In the genomic region with DNA sequence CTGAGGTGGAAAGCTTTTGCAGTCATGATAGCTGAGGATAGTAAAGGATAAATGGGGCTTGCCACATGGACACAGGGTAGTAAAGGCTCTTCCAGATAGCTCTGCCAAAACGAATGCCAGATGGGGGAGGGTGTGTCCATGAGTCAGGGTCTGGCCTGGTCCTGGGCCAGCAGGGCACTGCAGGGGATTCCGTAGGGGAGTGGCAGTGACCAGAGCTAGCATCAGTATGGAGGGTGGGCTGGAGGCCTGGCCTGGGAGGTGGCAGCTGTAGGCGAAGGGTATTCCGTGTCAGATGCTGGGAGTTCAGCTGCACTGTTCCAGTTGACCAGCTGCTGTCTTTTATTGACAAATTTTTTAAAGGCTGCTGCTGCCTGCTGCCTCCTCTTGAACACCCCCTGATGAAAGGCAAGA, we compare ENCODE assay signal across 10 cellular contexts. TPM values are rescaled to one million over a fixed set of nuclear protein-coding genes. Genes with fewer than 3 reads are reported as not detected.
DNase-seq lines count a peak whose midpoint lies in the region; FAIRE-seq and TF ChIP-seq lines count a peak whose summit lies in the region.
"Had no signal": no experiment of that assay in that cellular context is flagged by ENCODE, and none has a peak within 500 bp of the region (broad histone marks: within the 10 kb centered on the region; RNA-seq: fewer than 3 reads in every experiment).

No MANE protein-coding gene starts in this region.

- no peaks in the 10 kb centered on the region for H3K27me3 Mint-ChIP-seq in osteocyte (ENCODE audit: unreplicated experiment)

- TF ChIP-seq CTCF in BJ (IDR thresholded peaks at IDR 0.05; ENCODE audit: insufficient read depth, low read depth, low read length) (no peak), fibroblast of mammary gland (conservative IDR thresholded peaks at IDR 0.05; ENCODE audit: control insufficient read depth, insufficient read depth, low read depth, low read length) (no peak), osteocyte (IDR thresholded peaks at IDR 0.05) (no peak), prostate gland (IDR thresholded peaks at IDR 0.05) (no peak)

- H3K9me3 Mint-ChIP-seq in osteocyte (ENCODE audit: unreplicated experiment), result no peaks in the 10 kb centered on the region

- peaks cover 38% of the 10 kb centered on the region for H3K4me1 Mint-ChIP-seq in osteocyte (ENCODE audit: unreplicated experiment)

- H3K4me3 ChIP-seq in BJ (ENCODE audit: low read depth, low read length) (peak overlapping the region; percentile 9; the same call in 1 of the 2 replicates), SJCRH30 (no peak overlapping the region), fibroblast of mammary gland (ENCODE audit: control insufficient read depth, low read depth, low read length) (peak overlapping the region; percentile 28), prostate gland (no peak overlapping the region), small intestine (ENCODE audit: low read depth in 1 of 2, low read length in 2 of 2) (no peak overlapping the region)

- FAIRE-seq in small intestine (lab: Jason Lieb, UNC), result no peak

- H3K4me1 ChIP-seq in SJCRH30 (peaks cover 10% of the 10 kb centered on the region; the same call in 1 of the 2 replicates), prostate gland (replicated peaks) (no peaks in the 10 kb centered on the region), small intestine (ENCODE audit: control insufficient read depth in 2 of 2, insufficient read depth in 1 of 2, low read depth in 1 of 2, low read length in 1 of 2) (no peaks in the 10 kb centered on the region)

- intact Hi-C loops in prostate gland (cut with DNase I), result no loop called here

- H3K36me3 Mint-ChIP-seq in osteocyte (ENCODE audit: unreplicated experiment), result peaks cover 12% of the 10 kb centered on the region

- 55% methylated on average over 4 of the region's 4 CpGs for WGBS in prostate gland
- 75 to 83% (median 77%) methylated on average over 4 of the region's 4 CpGs for WGBS in small intestine, 3 donors

- H3K9me3 ChIP-seq in SJCRH30 (replicated peaks) (no peaks in the 10 kb centered on the region), prostate gland (no peaks in the 10 kb centered on the region), small intestine (ENCODE audit: control insufficient read depth, low read depth) (no peaks in the 10 kb centered on the region)
- H3K9me3 ChIP-seq: neutrophil had no signal

- H3K27ac ChIP-seq in SJCRH30, result peak overlapping the region; percentile 19; the same call in 1 of the 2 replicates
- H3K27ac ChIP-seq in prostate gland, result peak overlapping the region in 1 of 2 donors; percentile 27
- no peak overlapping the region for H3K27ac ChIP-seq in small intestine (ENCODE audit: low read depth in 1 of 2, low read length in 1 of 2)
- H3K27ac ChIP-seq: neutrophil had no signal

- DNase-seq in BJ (ENCODE audit: low read depth) (no peak), SJCRH30 (peak; percentile 57 to 65), fibroblast of mammary gland (ENCODE audit: low read depth) (peak; percentile 94), osteocyte (ENCODE audit: extremely low spot score, unreplicated experiment) (no peak), prostate gland (ENCODE audit: low spot score) (no peak), NCI-H187 treated with DMSO at 0.1 percent for 48 hours (lab: John Stamatoyannopoulos, UW) (no peak), small intestine (no peak)
- no peak for DNase-seq in effector CD8-positive, alpha-beta T cell (lab: John Stamatoyannopoulos, UW)
- DNase-seq: NCI-H1092 treated with DMSO at 0.1 percent for 48 hours had no signal

- CTCF ChIA-PET in BJ (lab: Yijun Ruan, JAX), result interaction anchor here (1.6 to 1.9 kb wide), 4 partner anchors 13 to 29 kb away, joined by 3 to 7 read pairs (median 4); no protein-coding TSS in a partner anchor

- H3K27ac Mint-ChIP-seq in osteocyte (ENCODE audit: unreplicated experiment), result peak overlapping the region; percentile 92

- H3K27me3 ChIP-seq in BJ (ENCODE audit: control insufficient read depth, insufficient read depth, low read length), result no peaks in the 10 kb centered on the region
- no peaks in the 10 kb centered on the region for H3K27me3 ChIP-seq in SJCRH30
- H3K27me3 ChIP-seq in prostate gland (replicated peaks; ENCODE audit: insufficient read depth), result no peaks in the 10 kb centered on the region
- no peaks in the 10 kb centered on the region for H3K27me3 ChIP-seq in small intestine (ENCODE audit: control insufficient read depth in 2 of 2, insufficient read depth in 2 of 2, low read length in 2 of 2)
- H3K27me3 ChIP-seq: neutrophil had no signal

- POLR2A ChIA-PET in BJ (lab: Charles Lee), result interaction anchor here (0.5 to 1.2 kb wide), 2 partner anchors 15 to 34 kb away, joined by 3 read pairs; no protein-coding TSS in a partner anchor

- H3K4me3 Mint-ChIP-seq in osteocyte (ENCODE audit: unreplicated experiment), result peak overlapping the region; percentile 49

- no peak for TF ChIP-seq POLR2A in prostate gland (IDR thresholded peaks at IDR 0.05)

- H3K36me3 ChIP-seq in BJ (ENCODE audit: control insufficient read depth, insufficient read depth, low read length) (peaks cover 5% of the 10 kb centered on the region), SJCRH30 (peaks cover 14% of the 10 kb centered on the region; the same call in 1 of the 2 replicates), prostate gland (no peaks in the 10 kb centered on the region), small intestine (ENCODE audit: control insufficient read depth in 2 of 2, insufficient read depth in 2 of 2, low read length in 2 of 2) (peaks cover under 1 to 8% of the 10 kb centered on the region in 2 donors)
- H3K36me3 ChIP-seq: neutrophil had no signal

RNA-seq across cellular contexts. Expression of gene TSEN2, which starts 23.6 kb away (rescaled TPM):
- polyA plus RNA-seq in BJ (2011; rRNA removed), result 8.0 and 9.2 TPM in 2 replicates
- polyA minus RNA-seq in BJ (2011; rRNA and poly(A)+ RNA removed), result 6.3 and 9.0 TPM in 2 replicates
- total RNA-seq in SJCRH30 (2014; rRNA removed; shearing (Covaris generic)), result 16.6 and 17.2 TPM in 2 replicates
- 11.5 and 14.1 TPM in 2 replicates for total RNA-seq in osteocyte
- 10 to 100 TPM; 13.8 to 14.9 TPM for total RNA-seq in prostate gland
- polyA plus RNA-seq in small intestine, result 10 to 100 TPM in 1 of 3 donors, 1 to 10 TPM in 2; 4.6 to 10.4 (median 6.7) TPM

RNA-seq across cellular contexts. Expression of gene MKRN2OS, which starts 37.4 kb away (rescaled TPM):
- polyA plus RNA-seq in BJ (2011; rRNA removed), result not detected in 2 replicates
- not detected in 2 replicates for polyA minus RNA-seq in BJ (2011; rRNA and poly(A)+ RNA removed)
- total RNA-seq in SJCRH30 (2014; rRNA removed; shearing (Covaris generic)), result not detected in 2 replicates
- not detected in 2 replicates for total RNA-seq in osteocyte
- total RNA-seq in prostate gland, result 1 to 10 TPM; 1.0 to 2.7 TPM
- polyA plus RNA-seq in small intestine, result 10 to 100 TPM in 2 of 3 donors, 1 to 10 TPM in 1; 7.6 to 23.9 (median 10.3) TPM

RNA-seq across cellular contexts. Expression of gene MKRN2, which starts 49.0 kb away (rescaled TPM):
- 49.2 and 56.2 TPM in 2 replicates for polyA plus RNA-seq in BJ (2011; rRNA removed)
- polyA minus RNA-seq in BJ (2011; rRNA and poly(A)+ RNA removed), result 24.1 and 45.8 TPM in 2 replicates
- 34.0 and 38.9 TPM in 2 replicates for total RNA-seq in SJCRH30 (2014; rRNA removed; shearing (Covaris generic))
- total RNA-seq in osteocyte, result 31.2 and 32.4 TPM in 2 replicates
- total RNA-seq in prostate gland, result 10 to 100 TPM; 22.2 to 54.5 TPM
- polyA plus RNA-seq in small intestine, result 10 to 100 TPM; 12.7 to 16.0 (median 13.2) TPM

Comparison
In these comparisons a context has a peak if more than half of its experiments do, and no peak if none do; other contexts are left out.
1. DNase-seq: peak in SJCRH30 (2 of 2) and fibroblast of mammary gland (single experiment); none in BJ (single experiment), osteocyte (single experiment), effector CD8-positive, alpha-beta T cell (single experiment), prostate gland (single experiment), NCI-H187 treated with DMSO at 0.1 percent for 48 hours (single experiment) and small intestine (single experiment).
2. H3K4me3 ChIP-seq: peak in BJ (single experiment) and fibroblast of mammary gland (single experiment); none in SJCRH30 (single experiment), prostate gland (0 of 2) and small intestine (0 of 2).